18 cellular contexts compared by ENCODE assay signal in the genomic region with DNA sequence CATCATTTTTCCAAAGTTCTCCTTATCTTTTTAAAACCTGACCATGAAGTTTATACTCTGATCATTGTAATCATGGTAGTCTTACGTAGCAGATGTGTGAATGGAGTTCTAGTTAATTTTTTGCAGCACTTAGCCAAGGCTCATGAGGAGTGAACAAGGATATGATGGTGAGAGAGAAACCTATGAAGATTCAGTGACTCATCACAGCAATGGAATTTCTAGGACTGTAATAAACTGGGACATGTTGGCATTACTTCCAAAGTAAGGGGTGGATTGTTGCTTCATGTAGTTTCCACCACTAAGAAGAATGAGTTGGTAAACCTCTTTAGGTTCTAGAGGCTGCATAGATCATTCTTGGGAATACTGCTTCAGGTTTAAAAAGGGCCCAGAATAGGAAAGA.
DNase-seq lines count a peak whose midpoint lies in the region; ATAC-seq, FAIRE-seq and TF ChIP-seq lines count a peak whose summit lies in the region.
"Had no signal": no experiment of that assay in that cellular context is flagged by ENCODE, and none has a peak within 500 bp of the region (broad histone marks: within the 10 kb centered on the region; RNA-seq: fewer than 3 reads in every experiment).

No MANE protein-coding gene starts in this region.

- H3K4me3 Mint-ChIP-seq in glutamatergic neuron (ENCODE audit: unreplicated experiment) = no peak overlapping the region
- H3K4me3 Mint-ChIP-seq: CD4-positive, alpha-beta T cell; HFFc6 had no signal

- ATAC-seq in A549 (no peak; a peak in 1 of 6 replicates), HCT116 (no peak), foreskin keratinocyte (peak; percentile 54), left colon (no peak), HG03045 (IDR thresholded peaks at IDR 0.05; ENCODE audit: unreplicated experiment) (no peak)
- ATAC-seq: Right ventricle myocardium inferior had no signal

- no peak overlapping the region for H3K27ac Mint-ChIP-seq in glutamatergic neuron (ENCODE audit: unreplicated experiment)
- H3K27ac Mint-ChIP-seq: CD4-positive, alpha-beta T cell; HFFc6 had no signal

- POLR2A ChIA-PET in A549 (lab: Yijun Ruan, JAX) (no interaction called here), HCT116 (lab: Charles Lee) (no interaction called here)

- intact Hi-C loops in HCT116 (cut with micrococcal nuclease) = no loop called here
- intact Hi-C loops in left colon (cut with DNase I, micrococcal nuclease) = no loop called here
- intact Hi-C loops in spleen (cut with DNase I; ENCODE audit: low total_unique reads) = no loop called here

- H3K27me3 ChIP-seq in HCT116 (ENCODE audit: insufficient read depth, low read length) (no peaks in the 10 kb centered on the region), foreskin keratinocyte (no peaks in the 10 kb centered on the region), spleen (replicated peaks in 1 of 7) (no peaks in the 10 kb centered on the region)
- H3K27me3 ChIP-seq: Peyer's patch had no signal

- no peak for TF ChIP-seq EP300 in A549 (IDR thresholded peaks at IDR 0.05)

- no peaks in the 10 kb centered on the region for H4K20me1 ChIP-seq in HCT116 (ENCODE audit: insufficient read depth)

- no peak overlapping the region for H3K9ac ChIP-seq in HCT116 (ENCODE audit: low read length)

- H3K9me2 ChIP-seq in HCT116 (ENCODE audit: insufficient read depth) = no peaks in the 10 kb centered on the region

- H3K27me3 Mint-ChIP-seq in glutamatergic neuron (ENCODE audit: unreplicated experiment) = no peaks in the 10 kb centered on the region
- H3K27me3 Mint-ChIP-seq: CD4-positive, alpha-beta T cell had no signal

- RAD21 ChIA-PET in HCT116 (lab: Charles Lee; ENCODE audit: low non-redundant PET in 1 of 2, low total read pairs in 2 of 2, uncharacterized antibody in 2 of 2, unreplicated experiment in 2 of 2) = no interaction called here

- H3K36me3 ChIP-seq in HCT116 (ENCODE audit: control insufficient read depth in 1 of 2, insufficient read depth in 2 of 2, low read length in 2 of 2) (no peaks in the 10 kb centered on the region), spleen (no peaks in the 10 kb centered on the region)
- H3K36me3 ChIP-seq: Peyer's patch had no signal

- H3K4me2 ChIP-seq in A549 = no peak overlapping the region
- H3K4me2 ChIP-seq in HCT116 (ENCODE audit: low read length) = no peak overlapping the region

- 47% methylated on average over 1 of the region's 1 CpG for WGBS in A549 (ENCODE audit: missing lambda C conversion rate)
- WGBS in spleen, 5 donors = 65 to 81% (median 80%) methylated on average over 1 of the region's 1 CpG

- TF ChIP-seq POLR2A in A549 (IDR thresholded peaks at IDR 0.05; ENCODE audit: low read length) (no peak), HCT116 (IDR thresholded peaks at IDR 0.05; ENCODE audit: borderline replicate concordance, extremely low read depth, insufficient read depth, insufficient read length) (no peak), spleen (IDR thresholded peaks at IDR 0.05) (no peak)

- TF ChIP-seq CTCF in A549 (IDR thresholded peaks at IDR 0.05) = no peak
- TF ChIP-seq CTCF in HCT116 (IDR thresholded peaks at IDR 0.05 in 2 of 3, conservative IDR thresholded peaks at IDR 0.05 in 1 of 3; ENCODE audit: borderline replicate concordance in 1 of 3, insufficient read depth in 1 of 3, low read depth in 2 of 3, low read length in 2 of 3) = no peak
- TF ChIP-seq CTCF in foreskin keratinocyte (conservative IDR thresholded peaks at IDR 0.05) = no peak
- TF ChIP-seq CTCF in spleen (IDR thresholded peaks at IDR 0.05 in 8 of 11, conservative IDR thresholded peaks at IDR 0.05 in 3 of 11) = no peak
- no peak for TF ChIP-seq CTCF in glutamatergic neuron (IDR thresholded peaks at IDR 0.05; ENCODE audit: partially characterized antibody, unreplicated experiment)

- CTCF ChIA-PET in A549 (lab: Yijun Ruan, JAX) (no interaction called here), HCT116 (lab: Charles Lee) (no interaction called here)

- TF ChIP-seq RAD21 in A549 (conservative IDR thresholded peaks at IDR 0.05 in 1 of 2, IDR thresholded peaks at IDR 0.05 in 1 of 2) (no peak), HCT116 (IDR thresholded peaks at IDR 0.05; ENCODE audit: low read depth) (no peak)

- BruUV-seq in HCT116 (replicated peaks; lab: Mats Ljungman, UMichigan) = no TSS peak

- no peaks in the 10 kb centered on the region for H3K4me1 ChIP-seq in A549
- 0 out of 4 replicates have a peak, but pooled peaks cover 0 to 4% of the 10 kb centered on the region in 2 experiments for H3K4me1 ChIP-seq in HCT116 (ENCODE audit: control insufficient read depth in 1 of 2, insufficient read depth in 2 of 2, low read length in 2 of 2)
- no peaks in the 10 kb centered on the region for H3K4me1 ChIP-seq in foreskin keratinocyte
- H3K4me1 ChIP-seq in spleen = no peaks in the 10 kb centered on the region
- H3K4me1 ChIP-seq: Caco-2, Peyer's patch had no signal

- peak overlapping the region; percentile 55 for H2AFZ ChIP-seq in HCT116 (ENCODE audit: low read depth, low read length, poor library complexity, severe bottlenecking)

- DNase-seq in A549 (ENCODE audit: low read depth in 1 of 2, low spot score in 1 of 2) (peak in 1 of 2 experiments; percentile 14), HCT116 (ENCODE audit: low read depth, low spot score) (no peak), amniotic epithelial cell (ENCODE audit: low read depth) (peak; percentile 12), foreskin keratinocyte (peak in 1 of 2 donors; percentile 18), left colon (no peak), spleen (no peak), glutamatergic neuron (no peak)
- DNase-seq: Caco-2; CD4-positive, alpha-beta T cell; HFFc6; Kasumi-1; NCI-H1105; NCI-H2081; Peyer's patch had no signal

- peaks cover 3% of the 10 kb centered on the region for H3K4me1 Mint-ChIP-seq in glutamatergic neuron (ENCODE audit: low read depth, unreplicated experiment)

- H3K27ac ChIP-seq in A549 (no peak overlapping the region), HCT116 (ENCODE audit: low read depth, low read length) (no peak overlapping the region), foreskin keratinocyte (no peak overlapping the region), spleen (no peak overlapping the region)
- H3K27ac ChIP-seq: HL-60, Peyer's patch had no signal

- H3K9me3 Mint-ChIP-seq in glutamatergic neuron (ENCODE audit: unreplicated experiment) = no peaks in the 10 kb centered on the region
- H3K9me3 Mint-ChIP-seq: CD4-positive, alpha-beta T cell had no signal

- no peaks in the 10 kb centered on the region for H3K79me2 ChIP-seq in HCT116 (ENCODE audit: insufficient read depth, low read length)

- H3K4me3 ChIP-seq in A549 = no peak overlapping the region
- H3K4me3 ChIP-seq in HCT116 (replicated peaks in 1 of 2; ENCODE audit: low read depth in 1 of 2, low read length in 2 of 2) = no peak overlapping the region
- H3K4me3 ChIP-seq in spleen = no peak overlapping the region
- H3K4me3 ChIP-seq: Peyer's patch had no signal

- no peaks in the 10 kb centered on the region for H3K36me3 Mint-ChIP-seq in glutamatergic neuron (ENCODE audit: unreplicated experiment)

- FAIRE-seq in A549 (lab: Jason Lieb, UNC) = peak; percentile 7
- FAIRE-seq: H54 had no signal

- H3K9me3 ChIP-seq in A549 (no peaks in the 10 kb centered on the region), HCT116 (ENCODE audit: control insufficient read depth in 1 of 2, insufficient read depth in 1 of 2, low read depth in 1 of 2, low read length in 2 of 2) (no peaks in the 10 kb centered on the region), spleen (no peaks in the 10 kb centered on the region)
- H3K9me3 ChIP-seq: Caco-2, Peyer's patch had no signal

TF ChIP-seq in A549, 52 proteins besides CTCF, POLR2A, EP300 and RAD21 (continues in another document):
- TF ChIP-seq, protein P1, sequence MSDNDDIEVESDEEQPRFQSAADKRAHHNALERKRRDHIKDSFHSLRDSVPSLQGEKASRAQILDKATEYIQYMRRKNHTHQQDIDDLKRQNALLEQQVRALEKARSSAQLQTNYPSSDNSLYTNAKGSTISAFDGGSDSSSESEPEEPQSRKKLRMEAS (IDR thresholded peaks at IDR 0.05) = no peak
- TF ChIP-seq, protein P2, sequence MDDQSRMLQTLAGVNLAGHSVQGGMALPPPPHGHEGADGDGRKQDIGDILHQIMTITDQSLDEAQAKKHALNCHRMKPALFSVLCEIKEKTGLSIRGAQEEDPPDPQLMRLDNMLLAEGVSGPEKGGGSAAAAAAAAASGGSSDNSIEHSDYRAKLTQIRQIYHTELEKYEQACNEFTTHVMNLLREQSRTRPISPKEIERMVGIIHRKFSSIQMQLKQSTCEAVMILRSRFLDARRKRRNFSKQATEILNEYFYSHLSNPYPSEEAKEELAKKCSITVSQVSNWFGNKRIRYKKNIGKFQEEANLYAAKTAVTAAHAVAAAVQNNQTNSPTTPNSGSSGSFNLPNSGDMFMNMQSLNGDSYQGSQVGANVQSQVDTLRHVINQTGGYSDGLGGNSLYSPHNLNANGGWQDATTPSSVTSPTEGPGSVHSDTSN (IDR thresholded peaks at IDR 0.05) = no peak
- TF ChIP-seq, protein P3, sequence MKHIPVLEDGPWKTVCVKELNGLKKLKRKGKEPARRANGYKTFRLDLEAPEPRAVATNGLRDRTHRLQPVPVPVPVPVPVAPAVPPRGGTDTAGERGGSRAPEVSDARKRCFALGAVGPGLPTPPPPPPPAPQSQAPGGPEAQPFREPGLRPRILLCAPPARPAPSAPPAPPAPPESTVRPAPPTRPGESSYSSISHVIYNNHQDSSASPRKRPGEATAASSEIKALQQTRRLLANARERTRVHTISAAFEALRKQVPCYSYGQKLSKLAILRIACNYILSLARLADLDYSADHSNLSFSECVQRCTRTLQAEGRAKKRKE (CRISPR knock-in tag; IDR thresholded peaks at IDR 0.05; ENCODE audit: low read depth) = no peak

TF ChIP-seq in HCT116, 20 proteins besides CTCF, POLR2A, EP300 and RAD21:
- TF ChIP-seq FOSL1 (IDR thresholded peaks at IDR 0.05; ENCODE audit: low read depth) = no peak
